ENCODE assay signal across 22 cellular contexts in genomic region chr12:21650997-21651396, GRCh38. TPM values are rescaled to one million over a fixed set of nuclear protein-coding genes. Genes with fewer than 3 reads are reported as not detected.
DNase-seq lines count a peak whose midpoint lies in the region; ATAC-seq and TF ChIP-seq lines count a peak whose summit lies in the region.
"Had no signal": no experiment of that assay in that cellular context is flagged by ENCODE, and none has a peak within 500 bp of the region (broad histone marks: within the 10 kb centered on the region; RNA-seq: fewer than 3 reads in every experiment).

No MANE protein-coding gene starts in this region.

- H3K27me3 Mint-ChIP-seq in activated CD4-positive, alpha-beta T cell treated with anti-CD3 and anti-CD28 coated beads, Interleukin-2, amount 10 ng/mL, durations not matched to agents 24 days and 14 days, result no peaks in the 10 kb centered on the region
- no peaks in the 10 kb centered on the region for H3K27me3 Mint-ChIP-seq in CD4-positive, alpha-beta memory T cell

- no peak for TF ChIP-seq CTCF in VCaP (conservative IDR thresholded peaks at IDR 0.05)

- intact Hi-C loops in activated CD4-positive, alpha-beta T cell treated with anti-CD3 and anti-CD28 coated beads, Interleukin-2, amount 10 ng/mL, durations not matched to agents 24 days and 14 days (cut with micrococcal nuclease), result no loop called here
- intact Hi-C loops in CD4-positive, alpha-beta memory T cell (cut with micrococcal nuclease), result no loop called here

- POLR2A ChIA-PET in CD4-positive, alpha-beta memory T cell (lab: Charles Lee; ENCODE audit: partially characterized antibody), result interaction anchor here (10.8 to 11.5 kb wide), 2 partner anchors 14 to 27 kb away, joined by 200 to 245 read pairs; no protein-coding TSS in a partner anchor

- H3K4me3 ChIP-seq in CD4-positive, alpha-beta memory T cell (ENCODE audit: low read length in 2 of 2), result no peak overlapping the region
- H3K4me3 ChIP-seq in iPS-20b (ENCODE audit: low read length), result no peak overlapping the region; the same call in 1 of the 2 replicates
- H3K4me3 ChIP-seq: esophagus squamous epithelium, spleen, vagina had no signal

- H3K36me3 Mint-ChIP-seq in activated CD4-positive, alpha-beta T cell treated with anti-CD3 and anti-CD28 coated beads, Interleukin-2, amount 10 ng/mL, durations not matched to agents 24 days and 14 days (ENCODE audit: low read depth), result peaks cover 79% of the 10 kb centered on the region
- H3K36me3 Mint-ChIP-seq in CD4-positive, alpha-beta memory T cell, result peaks cover 85 to 95% of the 10 kb centered on the region in 2 donors

- H3K9me3 Mint-ChIP-seq in activated CD4-positive, alpha-beta T cell treated with anti-CD3 and anti-CD28 coated beads, Interleukin-2, amount 10 ng/mL, durations not matched to agents 24 days and 14 days, result no peaks in the 10 kb centered on the region
- H3K9me3 Mint-ChIP-seq in CD4-positive, alpha-beta memory T cell, result no peaks in the 10 kb centered on the region

- no peaks in the 10 kb centered on the region for H3K27me3 ChIP-seq in CD4-positive, alpha-beta memory T cell (ENCODE audit: insufficient read depth, low read length)
- no peaks in the 10 kb centered on the region for H3K27me3 ChIP-seq in iPS-20b (ENCODE audit: insufficient read depth, low read length)
- H3K27me3 ChIP-seq: esophagus squamous epithelium, spleen, vagina had no signal

- peak overlapping the region; percentile 20 for H3K4me3 Mint-ChIP-seq in activated CD4-positive, alpha-beta T cell treated with anti-CD3 and anti-CD28 coated beads, Interleukin-2, amount 10 ng/mL, durations not matched to agents 24 days and 14 days
- H3K4me3 Mint-ChIP-seq in CD4-positive, alpha-beta memory T cell, result peak overlapping the region; percentile 8 to 72 (median 52)

- in situ Hi-C loops in G401 (cut with HindIII; ENCODE audit: low sequenced_read_pairs), result no loop called here

- H3K9ac ChIP-seq in iPS-20b (ENCODE audit: low read depth, low read length), result peak overlapping the region; percentile 17
- H3K9ac ChIP-seq: KMS-11, SK-N-SH had no signal

- peak overlapping the region; percentile 4 for H3K27ac Mint-ChIP-seq in activated CD4-positive, alpha-beta T cell treated with anti-CD3 and anti-CD28 coated beads, Interleukin-2, amount 10 ng/mL, durations not matched to agents 24 days and 14 days
- H3K27ac Mint-ChIP-seq in CD4-positive, alpha-beta memory T cell, result peak overlapping the region in 4 of 7 donors; percentile 56 to 94 (median 69)

- no peak for ATAC-seq in GM21576 (IDR thresholded peaks at IDR 0.05; ENCODE audit: unreplicated experiment)

- no peak for DNase-seq in activated CD4-positive, alpha-beta T cell treated with anti-CD3 and anti-CD28 coated beads, Interleukin-2, amount 10 ng/mL, durations not matched to agents 24 days and 14 days
- DNase-seq in activated CD4-positive, alpha-beta T cell treated with anti-CD3 and anti-CD28 coated beads for 4 hours, result no peak
- DNase-seq in CD4-positive, alpha-beta memory T cell, result no peak
- DNase-seq in G401 (ENCODE audit: low spot score) (no peak), T1000 (lab: John Stamatoyannopoulos, UW) (no peak)
- DNase-seq: activated effector memory CD4-positive, alpha-beta T cell treated with anti-CD3 and anti-CD28 coated beads, Interleukin-2, amount 50 U/mL, for 16 hours; cerebellar nuclear complex; effector memory CD4-positive, alpha-beta T cell; esophagus squamous epithelium; midbrain; NCI-H187 treated with DMSO at 0.1 percent for 48 hours; retina; SK-N-SH; spleen had no signal

- no peak overlapping the region for H3K27ac ChIP-seq in CD4-positive, alpha-beta memory T cell (ENCODE audit: low read depth, low read length)
- H3K27ac ChIP-seq in VCaP (peak overlapping the region; percentile 4; the same call in 1 of the 2 replicates), iPS-20b (ENCODE audit: low read length) (no peak overlapping the region)
- H3K27ac ChIP-seq: C4-2B, esophagus squamous epithelium, KMS-11, spleen, vagina had no signal

- H3K4me1 Mint-ChIP-seq in activated CD4-positive, alpha-beta T cell treated with anti-CD3 and anti-CD28 coated beads, Interleukin-2, amount 10 ng/mL, durations not matched to agents 24 days and 14 days, result peaks cover 66% of the 10 kb centered on the region
- H3K4me1 Mint-ChIP-seq in CD4-positive, alpha-beta memory T cell, result peaks cover 59 to 97% (median 83%) of the 10 kb centered on the region in 4 donors

- peaks cover 69% of the 10 kb centered on the region for H3K36me3 ChIP-seq in CD4-positive, alpha-beta memory T cell (ENCODE audit: insufficient read depth, low read length)
- peaks cover 100% of the 10 kb centered on the region for H3K36me3 ChIP-seq in iPS-20b (ENCODE audit: insufficient read depth, low read depth, low read length)

- peaks cover 91% of the 10 kb centered on the region for H3K4me1 ChIP-seq in CD4-positive, alpha-beta memory T cell (ENCODE audit: insufficient read depth, low read length)
- peaks cover 23% of the 10 kb centered on the region for H3K4me1 ChIP-seq in iPS-20b (ENCODE audit: insufficient read depth, low read length)

- H3K9me3 ChIP-seq in CD4-positive, alpha-beta memory T cell (ENCODE audit: control insufficient read depth in 1 of 2, low read length in 2 of 2), result no peaks in the 10 kb centered on the region
- H3K9me3 ChIP-seq in iPS-20b (ENCODE audit: insufficient read depth, low read depth, low read length), result no peaks in the 10 kb centered on the region
- H3K9me3 ChIP-seq: esophagus squamous epithelium, SK-N-SH, spleen, vagina had no signal

- CTCF ChIA-PET in CD4-positive, alpha-beta memory T cell (lab: Charles Lee; ENCODE audit: partially characterized antibody), result interaction anchor here (1.2 to 7.7 kb wide), 3 partner anchors 19 to 38 kb away, joined by 3 to 79 read pairs (median 3); no protein-coding TSS in a partner anchor

RNA-seq across cellular contexts. Expression of gene LDHB, which starts 6.6 kb away (rescaled TPM):
- 1,574 and 1,607 TPM in 2 replicates for total RNA-seq in activated CD4-positive, alpha-beta T cell treated with anti-CD3 and anti-CD28 coated beads, Interleukin-2, amount 10 ng/mL, durations not matched to agents 24 days and 14 days
- total RNA-seq in CD4-positive, alpha-beta memory T cell, result 1,000 to 10,000 TPM; 1,100 to 1,180 TPM
- 1,000 to 10,000 TPM; 2,006 to 2,555 TPM for polyA plus RNA-seq in CD4-positive, alpha-beta memory T cell
- 1,406 and 1,548 TPM in 2 replicates for total RNA-seq in G401 (2014; rRNA removed; shearing (Covaris generic))

RNA-seq across cellular contexts. Expression of gene GYS2, which starts 46.4 kb away (rescaled TPM):
- total RNA-seq in activated CD4-positive, alpha-beta T cell treated with anti-CD3 and anti-CD28 coated beads, Interleukin-2, amount 10 ng/mL, durations not matched to agents 24 days and 14 days, result 0.17 TPM in 1 of 2 replicates, not detected in the other
- under 1 TPM; 0.11 to 0.32 TPM for total RNA-seq in CD4-positive, alpha-beta memory T cell
- not detected for polyA plus RNA-seq in CD4-positive, alpha-beta memory T cell
- total RNA-seq in G401 (2014; rRNA removed; shearing (Covaris generic)), result not detected in 2 replicates
- total RNA-seq: HT-29, spleen, temporal lobe had no signal
- polyA plus RNA-seq: SK-N-SH had no signal
